ENCODE assay signal across 1 cellular context in genomic region chr17:68658999-68659780, GRCh38.
TF ChIP-seq lines count a peak whose summit lies in the region.

No MANE protein-coding gene starts in this region.

TF ChIP-seq in GM23338, 12 proteins besides CTCF, POLR2A, EP300 and RAD21 (continued from another document):
- TF ChIP-seq, protein P1, sequence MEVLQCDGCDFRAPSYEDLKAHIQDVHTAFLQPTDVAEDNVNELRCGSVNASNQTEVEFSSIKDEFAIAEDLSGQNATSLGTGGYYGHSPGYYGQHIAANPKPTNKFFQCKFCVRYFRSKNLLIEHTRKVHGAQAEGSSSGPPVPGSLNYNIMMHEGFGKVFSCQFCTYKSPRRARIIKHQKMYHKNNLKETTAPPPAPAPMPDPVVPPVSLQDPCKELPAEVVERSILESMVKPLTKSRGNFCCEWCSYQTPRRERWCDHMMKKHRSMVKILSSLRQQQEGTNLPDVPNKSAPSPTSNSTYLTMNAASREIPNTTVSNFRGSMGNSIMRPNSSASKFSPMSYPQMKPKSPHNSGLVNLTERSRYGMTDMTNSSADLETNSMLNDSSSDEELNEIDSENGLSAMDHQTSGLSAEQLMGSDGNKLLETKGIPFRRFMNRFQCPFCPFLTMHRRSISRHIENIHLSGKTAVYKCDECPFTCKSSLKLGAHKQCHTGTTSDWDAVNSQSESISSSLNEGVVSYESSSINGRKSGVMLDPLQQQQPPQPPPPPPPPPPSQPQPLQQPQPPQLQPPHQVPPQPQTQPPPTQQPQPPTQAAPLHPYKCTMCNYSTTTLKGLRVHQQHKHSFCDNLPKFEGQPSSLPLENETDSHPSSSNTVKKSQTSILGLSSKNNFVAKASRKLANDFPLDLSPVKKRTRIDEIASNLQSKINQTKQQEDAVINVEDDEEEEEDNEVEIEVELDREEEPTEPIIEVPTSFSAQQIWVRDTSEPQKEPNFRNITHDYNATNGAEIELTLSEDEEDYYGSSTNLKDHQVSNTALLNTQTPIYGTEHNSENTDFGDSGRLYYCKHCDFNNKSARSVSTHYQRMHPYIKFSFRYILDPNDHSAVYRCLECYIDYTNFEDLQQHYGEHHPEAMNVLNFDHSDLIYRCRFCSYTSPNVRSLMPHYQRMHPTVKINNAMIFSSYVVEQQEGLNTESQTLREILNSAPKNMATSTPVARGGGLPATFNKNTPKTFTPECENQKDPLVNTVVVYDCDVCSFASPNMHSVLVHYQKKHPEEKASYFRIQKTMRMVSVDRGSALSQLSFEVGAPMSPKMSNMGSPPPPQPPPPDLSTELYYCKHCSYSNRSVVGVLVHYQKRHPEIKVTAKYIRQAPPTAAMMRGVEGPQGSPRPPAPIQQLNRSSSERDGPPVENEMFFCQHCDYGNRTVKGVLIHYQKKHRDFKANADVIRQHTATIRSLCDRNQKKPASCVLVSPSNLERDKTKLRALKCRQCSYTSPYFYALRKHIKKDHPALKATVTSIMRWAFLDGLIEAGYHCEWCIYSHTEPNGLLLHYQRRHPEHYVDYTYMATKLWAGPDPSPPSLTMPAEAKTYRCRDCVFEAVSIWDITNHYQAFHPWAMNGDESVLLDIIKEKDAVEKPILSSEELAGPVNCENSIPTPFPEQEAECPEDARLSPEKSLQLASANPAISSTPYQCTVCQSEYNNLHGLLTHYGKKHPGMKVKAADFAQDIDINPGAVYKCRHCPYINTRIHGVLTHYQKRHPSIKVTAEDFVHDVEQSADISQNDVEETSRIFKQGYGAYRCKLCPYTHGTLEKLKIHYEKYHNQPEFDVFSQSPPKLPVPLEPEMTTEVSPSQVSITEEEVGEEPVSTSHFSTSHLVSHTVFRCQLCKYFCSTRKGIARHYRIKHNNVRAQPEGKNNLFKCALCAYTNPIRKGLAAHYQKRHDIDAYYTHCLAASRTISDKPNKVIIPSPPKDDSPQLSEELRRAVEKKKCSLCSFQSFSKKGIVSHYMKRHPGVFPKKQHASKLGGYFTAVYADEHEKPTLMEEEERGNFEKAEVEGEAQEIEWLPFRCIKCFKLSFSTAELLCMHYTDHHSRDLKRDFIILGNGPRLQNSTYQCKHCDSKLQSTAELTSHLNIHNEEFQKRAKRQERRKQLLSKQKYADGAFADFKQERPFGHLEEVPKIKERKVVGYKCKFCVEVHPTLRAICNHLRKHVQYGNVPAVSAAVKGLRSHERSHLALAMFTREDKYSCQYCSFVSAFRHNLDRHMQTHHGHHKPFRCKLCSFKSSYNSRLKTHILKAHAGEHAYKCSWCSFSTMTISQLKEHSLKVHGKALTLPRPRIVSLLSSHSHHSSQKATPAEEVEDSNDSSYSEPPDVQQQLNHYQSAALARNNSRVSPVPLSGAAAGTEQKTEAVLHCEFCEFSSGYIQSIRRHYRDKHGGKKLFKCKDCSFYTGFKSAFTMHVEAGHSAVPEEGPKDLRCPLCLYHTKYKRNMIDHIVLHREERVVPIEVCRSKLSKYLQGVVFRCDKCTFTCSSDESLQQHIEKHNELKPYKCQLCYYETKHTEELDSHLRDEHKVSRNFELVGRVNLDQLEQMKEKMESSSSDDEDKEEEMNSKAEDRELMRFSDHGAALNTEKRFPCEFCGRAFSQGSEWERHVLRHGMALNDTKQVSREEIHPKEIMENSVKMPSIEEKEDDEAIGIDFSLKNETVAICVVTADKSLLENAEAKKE (CRISPR knock-in tag; IDR thresholded peaks at IDR 0.05): no peak
- TF ChIP-seq, protein P2, sequence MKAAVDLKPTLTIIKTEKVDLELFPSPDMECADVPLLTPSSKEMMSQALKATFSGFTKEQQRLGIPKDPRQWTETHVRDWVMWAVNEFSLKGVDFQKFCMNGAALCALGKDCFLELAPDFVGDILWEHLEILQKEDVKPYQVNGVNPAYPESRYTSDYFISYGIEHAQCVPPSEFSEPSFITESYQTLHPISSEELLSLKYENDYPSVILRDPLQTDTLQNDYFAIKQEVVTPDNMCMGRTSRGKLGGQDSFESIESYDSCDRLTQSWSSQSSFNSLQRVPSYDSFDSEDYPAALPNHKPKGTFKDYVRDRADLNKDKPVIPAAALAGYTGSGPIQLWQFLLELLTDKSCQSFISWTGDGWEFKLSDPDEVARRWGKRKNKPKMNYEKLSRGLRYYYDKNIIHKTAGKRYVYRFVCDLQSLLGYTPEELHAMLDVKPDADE (IDR thresholded peaks at IDR 0.05): no peak
